In genomic region chr7:70557281-70557680, GRCh38 we compare ENCODE assay signal across 22 cellular contexts.
A peak's percentile ranks its signal among the peaks of the same experiment; 100 is the strongest.
DNase-seq lines count a peak whose midpoint lies in the region; ATAC-seq and TF ChIP-seq lines count a peak whose summit lies in the region.
"Had no signal": no experiment of that assay in that cellular context is flagged by ENCODE, and none has a peak within 500 bp of the region (broad histone marks: within the 10 kb centered on the region; RNA-seq: fewer than 3 reads in every experiment).

No MANE protein-coding gene starts in this region.

- DNase-seq in NCI-H82 (lab: John Stamatoyannopoulos, UW), result peak; percentile 43
- no peak for DNase-seq in NCI-H82 treated with DMSO at 0.1 percent for 48 hours (lab: John Stamatoyannopoulos, UW; ENCODE audit: unreplicated experiment)
- peak; percentile 47 for DNase-seq in NCI-H524 treated with DMSO at 0.1 percent for 48 hours (lab: John Stamatoyannopoulos, UW)
- DNase-seq in fibroblast of mammary gland (ENCODE audit: low read depth), result peak; percentile 5
- peak; percentile 50 for DNase-seq in retina
- no peak for DNase-seq in GM03348 (ENCODE audit: low spot score)
- no peak for DNase-seq in GOT3 (lab: John Stamatoyannopoulos, UW)
- DNase-seq: 8988T; ACHN; DMS79; EL; GDM1; H9; NCI-H1092; NCI-H1417 treated with DMSO at 0.1 percent for 48 hours; NCI-H1930; NCI-H2107; NCI-H69; NK-92 treated with Interleukin-12 subunit alpha and Interleukin-12 subunit beta, amount 100 ng/mL, for 24 hours; PC-3; T-cell had no signal

- H3K4me3 ChIP-seq in fibroblast of mammary gland (ENCODE audit: control insufficient read depth, low read depth, low read length), result no peak overlapping the region

- no peak for TF ChIP-seq CTCF in fibroblast of mammary gland (conservative IDR thresholded peaks at IDR 0.05; ENCODE audit: control insufficient read depth, insufficient read depth, low read depth, low read length)

- no peak for ATAC-seq in HG03460 (IDR thresholded peaks at IDR 0.05; ENCODE audit: unreplicated experiment)
- ATAC-seq: PC-3, T-cell had no signal

Comparison
In these comparisons a context has a peak if more than half of its experiments do, and no peak if none do; other contexts are left out.
1. DNase-seq: peak in NCI-H82 (single experiment), NCI-H524 treated with DMSO at 0.1 percent for 48 hours (single experiment), fibroblast of mammary gland (single experiment) and retina (single experiment); none in NCI-H82 treated with DMSO at 0.1 percent for 48 hours (single experiment), GM03348 (single experiment) and GOT3 (single experiment).